ENCODE assay signal across 12 cellular contexts in the genomic region with DNA sequence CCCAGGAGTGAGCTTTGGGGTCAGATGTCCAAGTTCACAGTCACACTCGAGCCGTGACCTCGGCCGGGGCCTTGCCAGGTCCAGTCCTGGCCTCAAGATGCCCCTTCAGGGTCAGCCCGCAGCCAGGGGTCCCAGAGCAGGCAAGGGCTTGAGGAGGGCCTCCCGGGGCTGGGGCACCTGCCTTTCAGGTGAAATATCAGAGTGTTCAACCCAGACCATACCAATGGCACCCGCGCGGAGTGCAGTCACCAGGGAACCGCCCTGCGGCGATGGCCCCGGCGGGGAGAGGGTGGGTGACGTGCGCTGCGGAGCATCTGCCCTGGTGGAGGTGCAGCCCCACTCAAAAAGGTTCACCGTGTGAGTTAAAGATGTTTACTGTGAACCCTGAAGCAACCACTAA. TPM values are rescaled to one million over a fixed set of nuclear protein-coding genes. Genes with fewer than 3 reads are reported as not detected.
DNase-seq lines count a peak whose midpoint lies in the region; ATAC-seq and TF ChIP-seq lines count a peak whose summit lies in the region.
"Had no signal": no experiment of that assay in that cellular context is flagged by ENCODE, and none has a peak within 500 bp of the region (broad histone marks: within the 10 kb centered on the region; RNA-seq: fewer than 3 reads in every experiment).

No MANE protein-coding gene starts in this region.

- no peak for DNase-seq in RWPE1 (ENCODE audit: low spot score)
- DNase-seq in sciatic nerve (ENCODE audit: low spot score), result no peak
- DNase-seq in globus pallidus (ENCODE audit: low spot score), result no peak
- no peak for DNase-seq in NCI-H187 treated with DMSO at 0.1 percent for 48 hours (lab: John Stamatoyannopoulos, UW)
- DNase-seq in stimulated activated CD4-positive, alpha-beta T cell treated with anti-CD3 and anti-CD28 coated beads, Interleukin-4, amount 100 ng/mL, for 24 hours, result no peak
- DNase-seq: activated CD4-positive, alpha-beta T cell treated with anti-CD3 and anti-CD28 coated beads, Interleukin-2, amount 10 ng/mL, durations not matched to agents 7 days and 5 days had no signal

- H3K9me3 ChIP-seq in gastroesophageal sphincter, result no peaks in the 10 kb centered on the region

- H3K27me3 ChIP-seq in gastroesophageal sphincter, result peaks cover 23% of the 10 kb centered on the region
- H3K27me3 ChIP-seq: Peyer's patch had no signal

- H3K36me3 ChIP-seq in gastroesophageal sphincter, result no peaks in the 10 kb centered on the region
- H3K36me3 ChIP-seq: Peyer's patch had no signal

- no peak for TF ChIP-seq EP300 in gastroesophageal sphincter (IDR thresholded peaks at IDR 0.05)

- no peak for TF ChIP-seq CTCF in RWPE1 (conservative IDR thresholded peaks at IDR 0.05; ENCODE audit: low read depth)
- no peak for TF ChIP-seq CTCF in gastroesophageal sphincter (IDR thresholded peaks at IDR 0.05)

- peak overlapping the region; percentile 18 for H3K27ac ChIP-seq in RWPE1
- H3K27ac ChIP-seq in gastroesophageal sphincter, result peak overlapping the region in 1 of 4 donors; percentile 50
- H3K27ac ChIP-seq: epithelial cell of prostate had no signal

- intact Hi-C loops in sciatic nerve (cut with DNase I), result no loop called here

- TF ChIP-seq POLR2A in gastroesophageal sphincter (IDR thresholded peaks at IDR 0.05), result no peak

- H3K4me1 ChIP-seq in gastroesophageal sphincter, result peaks cover 0 to 11% (median 0%) of the 10 kb centered on the region in 3 donors

- peak; percentile 13 for ATAC-seq in GM21526 (IDR thresholded peaks at IDR 0.05; ENCODE audit: low FRiP score, unreplicated experiment)
- peak; percentile 4 for ATAC-seq in gastroesophageal sphincter
- peak; percentile 9 for ATAC-seq in sciatic nerve

- CTCF ChIA-PET in RWPE1 (lab: Yijun Ruan, JAX), result interaction anchor here (1.0 to 1.2 kb wide), 2 partner anchors 21 to 183 kb away, joined by 4 to 5 read pairs; no protein-coding TSS in a partner anchor

- no peak overlapping the region for H3K4me3 ChIP-seq in gastroesophageal sphincter

- WGBS in gastroesophageal sphincter (ENCODE audit: low coverage in 1 of 2), 2 donors, result no CpG with 5 or more reads among the region's 18 CpGs

- POLR2A ChIA-PET in RWPE1 (lab: Yijun Ruan, JAX; ENCODE audit: low non-redundant PET), result no interaction called here

RNA-seq across cellular contexts. Expression of gene LRCOL1, which starts 16.9 kb away (rescaled TPM):
- total RNA-seq in gastroesophageal sphincter (not detected), sciatic nerve (not detected)
- total RNA-seq: activated CD4-positive, alpha-beta T cell treated with anti-CD3 and anti-CD28 coated beads, Interleukin-2, amount 10 ng/mL, durations not matched to agents 7 days and 5 days; mesenteric fat pad; Peyer's patch; T-helper 2 cell treated with Interferon-gamma antibody and Interleukin-4, amounts not matched to agents 100 ng/mL and 5 ng/mL, for 36 hours had no signal

RNA-seq across cellular contexts. Expression of gene P2RX2, which starts 25.1 kb away (rescaled TPM):
- total RNA-seq in gastroesophageal sphincter, result 1 to 10 TPM in 3 of 4 donors, under 1 TPM in 1; 0.47 to 3.9 (median 3.3) TPM
- total RNA-seq in sciatic nerve, result not detected
- total RNA-seq: activated CD4-positive, alpha-beta T cell treated with anti-CD3 and anti-CD28 coated beads, Interleukin-2, amount 10 ng/mL, durations not matched to agents 7 days and 5 days; mesenteric fat pad; T-helper 2 cell treated with Interferon-gamma antibody and Interleukin-4, amounts not matched to agents 100 ng/mL and 5 ng/mL, for 36 hours had no signal
